11 cellular contexts compared by ENCODE assay signal in the genomic region with DNA sequence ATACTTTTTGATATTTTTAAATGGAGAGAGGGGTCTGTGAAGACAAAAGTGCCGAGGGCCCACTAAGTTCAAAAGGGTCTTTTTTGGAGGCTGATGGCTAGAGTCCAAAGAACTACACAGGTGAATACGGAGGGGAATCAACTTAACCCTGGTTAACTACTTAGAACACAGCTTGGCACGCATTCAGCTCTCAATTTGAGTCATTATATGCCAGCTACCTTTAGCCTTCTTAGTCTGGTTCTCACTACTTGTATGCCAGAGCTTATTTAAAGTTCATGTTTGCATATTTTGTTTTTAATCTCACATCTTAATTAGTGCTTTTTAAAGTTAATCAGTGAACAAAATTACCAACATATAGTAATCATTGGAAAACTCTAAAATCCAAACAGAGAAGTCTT.
DNase-seq lines count a peak whose midpoint lies in the region; ATAC-seq and TF ChIP-seq lines count a peak whose summit lies in the region.
"Had no signal": no experiment of that assay in that cellular context is flagged by ENCODE, and none has a peak within 500 bp of the region (broad histone marks: within the 10 kb centered on the region; RNA-seq: fewer than 3 reads in every experiment).

No MANE protein-coding gene starts in this region.

- H3K27me3 ChIP-seq in suprapubic skin: no peaks in the 10 kb centered on the region

- H3K4me3 ChIP-seq in suprapubic skin: no peak overlapping the region

- no peaks in the 10 kb centered on the region for H3K36me3 ChIP-seq in suprapubic skin

- TF ChIP-seq EP300 in suprapubic skin (IDR thresholded peaks at IDR 0.05): no peak

- WGBS in suprapubic skin: 66% methylated on average over 3 of the region's 3 CpGs

- no peak overlapping the region for H3K27ac ChIP-seq in suprapubic skin

- peak; percentile 16 for DNase-seq in NCI-H748 (lab: John Stamatoyannopoulos, UW; ENCODE audit: unreplicated experiment)
- DNase-seq in NCI-H748 treated with DMSO at 0.1 percent for 48 hours (lab: John Stamatoyannopoulos, UW): no peak
- DNase-seq in kidney tubule cell (ENCODE audit: low spot score): peak; percentile 16
- DNase-seq in NCI-H1694 (lab: John Stamatoyannopoulos, UW): no peak
- no peak for DNase-seq in head of caudate nucleus
- no peak for DNase-seq in suprapubic skin (ENCODE audit: low spot score in 2 of 2)
- DNase-seq: activated naive CD8-positive, alpha-beta T cell treated with anti-CD3 and anti-CD28 coated beads, Interleukin-2, amount 10 ng/mL, durations not matched to agents 7 days and 5 days; NCI-H1930 had no signal

- no peak for TF ChIP-seq POLR2A in suprapubic skin (IDR thresholded peaks at IDR 0.05)

- H3K4me1 ChIP-seq in suprapubic skin: no peaks in the 10 kb centered on the region

- peak; percentile 75 for ATAC-seq in GM21447 (IDR thresholded peaks at IDR 0.05; ENCODE audit: unreplicated experiment)
- peak; percentile 83 for ATAC-seq in HG03432 (IDR thresholded peaks at IDR 0.05; ENCODE audit: unreplicated experiment)
- ATAC-seq: T-cell had no signal

- H3K9me3 ChIP-seq in suprapubic skin: no peaks in the 10 kb centered on the region

- intact Hi-C loops in head of caudate nucleus (cut with DNase I): loop anchor here (5.0 kb wide), 1 partner anchor 256 kb away; no protein-coding TSS in a partner anchor

- TF ChIP-seq CTCF in suprapubic skin (IDR thresholded peaks at IDR 0.05): no peak

Comparison
In these comparisons a context has a peak if more than half of its experiments do, and no peak if none do; other contexts are left out.
1. DNase-seq: peak in NCI-H748 (single experiment) and kidney tubule cell (single experiment); none in NCI-H748 treated with DMSO at 0.1 percent for 48 hours (single experiment), NCI-H1694 (single experiment), head of caudate nucleus (0 of 42) and suprapubic skin (0 of 2).